Comparison of ENCODE assay signal across 9 cellular contexts in genomic region chr1:153534933-153535663, GRCh38. TPM values are rescaled to one million over a fixed set of nuclear protein-coding genes. Genes with fewer than 3 reads are reported as not detected.
DNase-seq lines count a peak whose midpoint lies in the region; ATAC-seq, FAIRE-seq and TF ChIP-seq lines count a peak whose summit lies in the region.
"Had no signal": no experiment of that assay in that cellular context is flagged by ENCODE, and none has a peak within 500 bp of the region (broad histone marks: within the 10 kb centered on the region; RNA-seq: fewer than 3 reads in every experiment).

No MANE protein-coding gene starts in this region.

- H3K4me1 ChIP-seq in BLaER1 treated with 17β-estradiol and CSF1 and Interleukin-3, amounts not matched to agents 10 nM and 100 nM = peaks cover 53 to 85% (median 73%) of the 10 kb centered on the region in 10 experiments
- peaks cover 35% of the 10 kb centered on the region for H3K4me1 ChIP-seq in osteoblast (ENCODE audit: insufficient read depth, low read length)

- no peak for TF ChIP-seq CTCF in foreskin fibroblast (IDR thresholded peaks at IDR 0.05; ENCODE audit: low read depth, low read length)
- peak; percentile 21 for TF ChIP-seq CTCF in osteoblast (IDR thresholded peaks at IDR 0.05; ENCODE audit: extremely low read depth, low read depth, low read length)

- no peak for FAIRE-seq in GM19239 (lab: Jason Lieb, UNC)
- FAIRE-seq: islet of Langerhans had no signal

- ATAC-seq in HG03432 (IDR thresholded peaks at IDR 0.05; ENCODE audit: unreplicated experiment) (peak; percentile 26), GM18861 (IDR thresholded peaks at IDR 0.05; ENCODE audit: unreplicated experiment) (no peak)

- peak overlapping the region; percentile 11 to 75 (median 56); a peak in 17 of 20 replicates for H3K4me3 ChIP-seq in BLaER1 treated with 17β-estradiol and CSF1 and Interleukin-3, amounts not matched to agents 10 nM and 100 nM
- peak overlapping the region; percentile 90 to 100 for H3K4me3 ChIP-seq in foreskin fibroblast (ENCODE audit: low read depth in 1 of 2, low read length in 2 of 2)
- H3K4me3 ChIP-seq in osteoblast (ENCODE audit: insufficient read depth, low read length) = peak overlapping the region; percentile 85

- H3K36me3 ChIP-seq in BLaER1 treated with 17β-estradiol and CSF1 and Interleukin-3, amounts not matched to agents 10 nM and 100 nM = peaks cover 0 to 9% (median 0%) of the 10 kb centered on the region in 11 experiments; a peak in 3 of 22 replicates
- H3K36me3 ChIP-seq in osteoblast (ENCODE audit: insufficient read depth, low read length) = peaks cover 4% of the 10 kb centered on the region

- peak; percentile 72 for DNase-seq in activated CD8-positive, alpha-beta memory T cell treated with anti-CD3 and anti-CD28 coated beads, Interleukin-2, amount 50 U/mL, for 48 hours
- DNase-seq in foreskin fibroblast (peak in 1 of 2 donors; percentile 83), osteoblast (ENCODE audit: insufficient read length, low spot score, missing footprints) (peak; percentile 87), GM19239 (ENCODE audit: insufficient read length, low spot score) (no peak), ecto neural progenitor cell (ENCODE audit: low spot score) (no peak)

- H3K9ac ChIP-seq in BLaER1 treated with 17β-estradiol and CSF1 and Interleukin-3, amounts not matched to agents 10 nM and 100 nM = peak overlapping the region; percentile 46 to 84 (median 69); a peak in 20 of 22 replicates

- peak overlapping the region in 10 of 11 experiments; percentile 53 to 87 (median 70); a peak in 19 of 22 replicates for H3K27ac ChIP-seq in BLaER1 treated with 17β-estradiol and CSF1 and Interleukin-3, amounts not matched to agents 10 nM and 100 nM
- peak overlapping the region; percentile 94 for H3K27ac ChIP-seq in osteoblast (ENCODE audit: low read depth, low read length)

- H3K9me3 ChIP-seq in BLaER1 treated with 17β-estradiol and CSF1 and Interleukin-3, amounts not matched to agents 10 nM and 100 nM (replicated peaks in 1 of 11) = no peaks in the 10 kb centered on the region
- H3K9me3 ChIP-seq in osteoblast (ENCODE audit: low read depth, low read length) = no peaks in the 10 kb centered on the region

- H3K4me2 ChIP-seq in BLaER1 treated with 17β-estradiol and CSF1 and Interleukin-3, amounts not matched to agents 10 nM and 100 nM = peak overlapping the region; percentile 84 to 97 (median 94)
- peak overlapping the region; percentile 92 for H3K4me2 ChIP-seq in osteoblast (ENCODE audit: insufficient read depth, low read length)

- no peaks in the 10 kb centered on the region for H4K20me1 ChIP-seq in BLaER1 treated with 17β-estradiol and CSF1 and Interleukin-3, amounts not matched to agents 10 nM and 100 nM
- H4K20me1 ChIP-seq in osteoblast (ENCODE audit: insufficient read depth, low read length) = peaks cover 8% of the 10 kb centered on the region

- peak overlapping the region; percentile 72 for H2AFZ ChIP-seq in osteoblast (ENCODE audit: low read length)

- peaks cover 0 to 23% (median 5%) of the 10 kb centered on the region in 11 experiments; a peak in 12 of 22 replicates for H3K27me3 ChIP-seq in BLaER1 treated with 17β-estradiol and CSF1 and Interleukin-3, amounts not matched to agents 10 nM and 100 nM
- no peaks in the 10 kb centered on the region for H3K27me3 ChIP-seq in osteoblast (ENCODE audit: insufficient read depth, low read length)

- H3K79me2 ChIP-seq in osteoblast (ENCODE audit: insufficient read depth, low read length) = peaks cover 19% of the 10 kb centered on the region

RNA-seq across cellular contexts. Expression of gene S100A6, which starts 0.7 kb away (rescaled TPM):
- 1,187 and 1,317 TPM in 2 replicates for total RNA-seq in osteoblast

RNA-seq across cellular contexts. Expression of gene S100A5, which starts 5.6 kb away (rescaled TPM):
- total RNA-seq in osteoblast = not detected in 2 replicates

RNA-seq across cellular contexts. Expression of gene S100A4, which starts 10.5 kb away (rescaled TPM):
- 21.5 and 63.0 TPM in 2 replicates for total RNA-seq in osteoblast

RNA-seq across cellular contexts. Expression of gene S100A3, which starts 14.0 kb away (rescaled TPM):
- total RNA-seq in osteoblast = 4.4 and 7.6 TPM in 2 replicates

RNA-seq across cellular contexts. Expression of gene S100A2, which starts 30.5 kb away (rescaled TPM):
- total RNA-seq in osteoblast = 1.8 and 2.1 TPM in 2 replicates

Comparison
In these comparisons a context has a peak if more than half of its experiments do, and no peak if none do; other contexts are left out.
1. DNase-seq: peak in activated CD8-positive, alpha-beta memory T cell treated with anti-CD3 and anti-CD28 coated beads, Interleukin-2, amount 50 U/mL, for 48 hours (single experiment) and osteoblast (single experiment); none in GM19239 (single experiment) and ecto neural progenitor cell (single experiment).
2. Peak in every context shown above with its lines, with median percentiles within 50 percentile points of each other: H3K4me3 ChIP-seq.